10 cellular contexts compared by ENCODE assay signal in the genomic region with DNA sequence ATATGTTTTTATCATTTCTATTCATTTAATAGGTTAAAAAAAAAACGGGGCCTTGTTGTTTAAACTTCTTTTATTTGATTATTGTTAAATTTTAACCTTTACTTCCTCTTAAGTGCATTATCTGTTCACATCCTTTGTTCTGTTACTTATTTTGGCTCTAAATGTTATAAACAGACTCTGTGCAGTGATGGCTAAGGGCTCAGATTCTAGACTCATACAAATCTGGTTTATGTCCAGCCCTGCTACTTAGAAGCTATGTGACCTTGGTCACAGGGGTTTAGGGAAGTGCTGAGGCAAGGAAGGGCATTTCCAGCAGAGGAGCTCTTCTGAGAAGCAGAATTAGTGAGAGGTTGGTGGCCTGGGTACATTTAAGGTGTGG. TPM values are rescaled to one million over a fixed set of nuclear protein-coding genes. Genes with fewer than 3 reads are reported as not detected.
DNase-seq lines count a peak whose midpoint lies in the region; ATAC-seq, FAIRE-seq and TF ChIP-seq lines count a peak whose summit lies in the region.
"Had no signal": no experiment of that assay in that cellular context is flagged by ENCODE, and none has a peak within 500 bp of the region (broad histone marks: within the 10 kb centered on the region; RNA-seq: fewer than 3 reads in every experiment).

No MANE protein-coding gene starts in this region.

- H3K79me2 ChIP-seq in HCT116 (ENCODE audit: insufficient read depth, low read length), result peaks cover 23% of the 10 kb centered on the region
- H3K79me2 ChIP-seq in keratinocyte (ENCODE audit: control insufficient read depth, insufficient read depth, low read length), result peaks cover 64% of the 10 kb centered on the region

- TF ChIP-seq CTCF in HCT116 (IDR thresholded peaks at IDR 0.05 in 2 of 3, conservative IDR thresholded peaks at IDR 0.05 in 1 of 3; ENCODE audit: borderline replicate concordance in 1 of 3, insufficient read depth in 1 of 3, low read depth in 2 of 3, low read length in 2 of 3) (no peak), breast epithelium (IDR thresholded peaks at IDR 0.05) (no peak), keratinocyte (optimal IDR thresholded peaks at IDR 0.05 in 1 of 3, IDR thresholded peaks at IDR 0.05 in 1 of 3, conservative IDR thresholded peaks at IDR 0.05 in 1 of 3; ENCODE audit: extremely low read depth in 1 of 3, insufficient read depth in 2 of 3, low read length in 3 of 3) (no peak), sigmoid colon (IDR thresholded peaks at IDR 0.05) (no peak)

- FAIRE-seq in keratinocyte (lab: Jason Lieb, UNC), result peak; percentile 32

- H4K20me1 ChIP-seq in HCT116 (ENCODE audit: insufficient read depth) (no peaks in the 10 kb centered on the region), keratinocyte (ENCODE audit: control insufficient read depth, extremely low read depth, insufficient read depth, low read length) (no peaks in the 10 kb centered on the region)

- POLR2A ChIA-PET in HCT116 (lab: Charles Lee), result no interaction called here

- H2AFZ ChIP-seq in HCT116 (ENCODE audit: low read depth, low read length, poor library complexity, severe bottlenecking) (no peak overlapping the region), keratinocyte (ENCODE audit: control insufficient read depth, low read length) (no peak overlapping the region)

- ATAC-seq in HCT116 (peak; percentile 37), GM18907 (IDR thresholded peaks at IDR 0.05; ENCODE audit: unreplicated experiment) (no peak)

- H3K9me3 ChIP-seq in HCT116 (ENCODE audit: control insufficient read depth in 1 of 2, insufficient read depth in 1 of 2, low read depth in 1 of 2, low read length in 2 of 2) (no peaks in the 10 kb centered on the region), breast epithelium (no peaks in the 10 kb centered on the region), keratinocyte (ENCODE audit: control insufficient read depth, low read depth, low read length) (no peaks in the 10 kb centered on the region), sigmoid colon (no peaks in the 10 kb centered on the region)

- H3K27ac ChIP-seq in HCT116 (ENCODE audit: low read depth, low read length), result peak overlapping the region; percentile 27
- peak overlapping the region; percentile 73 to 80 for H3K27ac ChIP-seq in breast epithelium
- H3K27ac ChIP-seq in keratinocyte (ENCODE audit: control insufficient read depth, insufficient read depth, low read length), result peak overlapping the region; percentile 8
- H3K27ac ChIP-seq in sigmoid colon, result peak overlapping the region; percentile 45 to 74 (median 54)

- no peak for TF ChIP-seq POLR2A in HCT116 (IDR thresholded peaks at IDR 0.05; ENCODE audit: borderline replicate concordance, extremely low read depth, insufficient read depth, insufficient read length)
- TF ChIP-seq POLR2A in breast epithelium (IDR thresholded peaks at IDR 0.05), result no peak
- TF ChIP-seq POLR2A in sigmoid colon (IDR thresholded peaks at IDR 0.05), result no peak

- H3K9me2 ChIP-seq in HCT116 (ENCODE audit: insufficient read depth), result 0 out of 2 replicates have a peak, but pooled peaks cover 4% of the 10 kb centered on the region

- TF ChIP-seq RAD21 in HCT116 (IDR thresholded peaks at IDR 0.05; ENCODE audit: low read depth), result no peak

- no peaks in the 10 kb centered on the region for H3K9me1 ChIP-seq in keratinocyte (ENCODE audit: control insufficient read depth, extremely low read depth, insufficient read depth, low read length)

- 3 to 13% methylated on average over 1 of the region's 1 CpG for WGBS in sigmoid colon, 2 donors

- TF ChIP-seq EP300 in sigmoid colon (IDR thresholded peaks at IDR 0.05), result no peak

- H3K4me2 ChIP-seq in HCT116 (ENCODE audit: low read length), result peak overlapping the region; percentile 61
- H3K4me2 ChIP-seq in keratinocyte (ENCODE audit: control insufficient read depth, extremely low read depth, insufficient read depth, low read depth, low read length), result no peak overlapping the region

- no peak for DNase-seq in HCT116 (ENCODE audit: low read depth, low spot score)
- no peak for DNase-seq in breast epithelium (ENCODE audit: low spot score in 2 of 2)
- no peak for DNase-seq in keratinocyte (ENCODE audit: low read depth, low spot score)
- DNase-seq in sigmoid colon, result no peak
- DNase-seq in HuH-7 (ENCODE audit: low spot score), result no peak
- DNase-seq in cerebellum (ENCODE audit: low spot score), result no peak
- DNase-seq in NCI-H524 treated with DMSO at 0.1 percent for 48 hours (lab: John Stamatoyannopoulos, UW), result no peak
- DNase-seq: DMS 273 treated with DMSO at 0.1 percent for 48 hours; effector memory CD4-positive, alpha-beta T cell had no signal

- H3K36me3 ChIP-seq in HCT116 (ENCODE audit: control insufficient read depth in 1 of 2, insufficient read depth in 2 of 2, low read length in 2 of 2) (no peaks in the 10 kb centered on the region), breast epithelium (no peaks in the 10 kb centered on the region), keratinocyte (ENCODE audit: control insufficient read depth in 2 of 2, extremely low read depth in 1 of 2, insufficient read depth in 2 of 2, low read length in 2 of 2) (no peaks in the 10 kb centered on the region), sigmoid colon (no peaks in the 10 kb centered on the region)

- BruUV-seq in HCT116 (replicated peaks; lab: Mats Ljungman, UMichigan), result no TSS peak

- H3K9ac ChIP-seq in HCT116 (ENCODE audit: low read length) (no peak overlapping the region; the same call in 1 of the 2 replicates), keratinocyte (ENCODE audit: control insufficient read depth, extremely low read depth, insufficient read depth, low read length) (no peak overlapping the region)

- intact Hi-C loops in HCT116 (cut with micrococcal nuclease), result no loop called here
- intact Hi-C loops in breast epithelium (cut with DNase I; ENCODE audit: low total_unique reads), result no loop called here
- intact Hi-C loops in sigmoid colon (cut with DNase I), result no loop called here

- H3K4me1 ChIP-seq in HCT116 (ENCODE audit: control insufficient read depth in 1 of 2, insufficient read depth in 2 of 2, low read length in 2 of 2) (peaks cover 38 to 44% of the 10 kb centered on the region in 2 experiments), breast epithelium (peaks cover 3 to 7% of the 10 kb centered on the region in 2 donors), keratinocyte (ENCODE audit: control insufficient read depth, extremely low read depth, insufficient read depth, low read length) (peaks cover 33% of the 10 kb centered on the region), sigmoid colon (peaks cover 0 to 63% (median 54%) of the 10 kb centered on the region in 4 donors)

- dilution Hi-C loops in keratinocyte (cut with MboI; ENCODE audit: extremely low pct_ligation_motif_present, low sequenced_read_pairs), result no loop called here

- H3K27me3 ChIP-seq in HCT116 (ENCODE audit: insufficient read depth, low read length) (no peaks in the 10 kb centered on the region), breast epithelium (no peaks in the 10 kb centered on the region), keratinocyte (ENCODE audit: control insufficient read depth, extremely low read depth, insufficient read depth, low read length) (no peaks in the 10 kb centered on the region), sigmoid colon (no peaks in the 10 kb centered on the region)

- RAD21 ChIA-PET in HCT116 (lab: Charles Lee; ENCODE audit: low non-redundant PET in 1 of 2, low total read pairs in 2 of 2, uncharacterized antibody in 2 of 2, unreplicated experiment in 2 of 2), result no interaction called here

- CTCF ChIA-PET in HCT116 (lab: Charles Lee), result no interaction called here

- H3K4me3 ChIP-seq in HCT116 (replicated peaks in 1 of 2; ENCODE audit: low read depth in 1 of 2, low read length in 2 of 2) (no peak overlapping the region), breast epithelium (no peak overlapping the region), keratinocyte (ENCODE audit: control insufficient read depth in 2 of 3, extremely low read depth in 1 of 3, insufficient read depth in 2 of 3, low read depth in 1 of 3, low read length in 3 of 3) (no peak overlapping the region), sigmoid colon (no peak overlapping the region)

TF ChIP-seq in HCT116, 20 proteins besides CTCF, POLR2A, EP300 and RAD21:
- TF ChIP-seq CEBPB (IDR thresholded peaks at IDR 0.05; ENCODE audit: low read depth), result no peak

RNA-seq across cellular contexts. Expression of gene VILL, which starts 55.3 kb away (rescaled TPM):
- total RNA-seq in HCT116 (2021; ENCODE audit: unreplicated experiment) (1.2 TPM), breast epithelium (10 to 100 TPM; 11.0 to 17.4 (median 15.4) TPM), sigmoid colon (1 to 10 TPM; 5.3 to 8.3 (median 6.6) TPM), cerebellum (8.6 TPM)
- 1.3 and 1.5 TPM in 2 replicates for polyA plus RNA-seq in HCT116 (2012)
- polyA plus RNA-seq in keratinocyte (2.1 to 2.8 TPM (median 2.1 TPM) in 3 replicates), sigmoid colon (100 to 1,000 TPM in 1 of 3 donors, 10 to 100 TPM in 2; 81.7 to 175 (median 97.0) TPM)
- polyA plus RNA-seq in keratinocyte (2011; ENCODE audit: low read depth), result 1.9 TPM
- 0.96 and 1.7 TPM in 2 replicates for polyA plus RNA-seq in keratinocyte (2011; cell fraction: cytosol; rRNA removed)
- polyA plus RNA-seq in keratinocyte (2011; cell fraction: nucleus; rRNA removed), result 5.8 and 6.8 TPM in 2 replicates
- 1.8 and 2.2 TPM in 2 replicates for polyA plus RNA-seq in keratinocyte (2012; ENCODE audit: low replicate concordance)
- 1.9 to 4.3 TPM (median 2.2 TPM) in 3 replicates for polyA minus RNA-seq in keratinocyte
- polyA minus RNA-seq in keratinocyte (2011; cell fraction: cytosol; rRNA and poly(A)+ RNA removed), result 2.3 TPM
- 4.1 TPM in 2 replicates for polyA minus RNA-seq in keratinocyte (2011; cell fraction: nucleus; rRNA and poly(A)+ RNA removed)

Comparison
In these comparisons a context has a peak if more than half of its experiments do, and no peak if none do; other contexts are left out.
1. H3K27ac ChIP-seq: peak in every context shown above with its lines; median percentile 76 in breast epithelium; 54 in sigmoid colon; 27 in HCT116; 8 in keratinocyte.